Comparison of ENCODE assay signal across 10 cellular contexts in the genomic region with DNA sequence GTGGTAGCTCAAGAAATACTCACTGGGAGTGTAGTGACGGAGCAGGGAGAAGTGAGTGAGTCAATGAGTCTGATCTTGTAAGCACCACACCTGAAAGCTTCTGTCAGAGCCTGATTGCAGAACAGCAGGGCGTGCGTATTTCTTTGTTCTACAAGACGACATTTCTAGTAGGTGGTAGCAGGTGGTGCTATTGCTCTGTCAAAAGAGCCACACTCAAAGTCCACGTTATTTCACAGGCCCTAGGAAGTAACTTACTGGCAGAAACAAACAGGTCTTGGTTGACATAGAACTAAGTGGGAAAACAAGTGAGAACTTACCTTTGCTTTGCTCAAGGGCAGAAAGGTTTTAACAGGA. TPM values are rescaled to one million over a fixed set of nuclear protein-coding genes. Genes with fewer than 3 reads are reported as not detected.
DNase-seq lines count a peak whose midpoint lies in the region; ATAC-seq, FAIRE-seq and TF ChIP-seq lines count a peak whose summit lies in the region.
"Had no signal": no experiment of that assay in that cellular context is flagged by ENCODE, and none has a peak within 500 bp of the region (broad histone marks: within the 10 kb centered on the region; RNA-seq: fewer than 3 reads in every experiment).

No MANE protein-coding gene starts in this region.

- no peaks in the 10 kb centered on the region for H3K27me3 ChIP-seq in pancreas

- ATAC-seq in pancreas, result peak in 3 of 4 donors; percentile 60 to 66 (median 66)
- no peak for ATAC-seq in GM18517 (IDR thresholded peaks at IDR 0.05; ENCODE audit: unreplicated experiment)

- H3K4me1 ChIP-seq in pancreas, result peaks cover 0 to 5% (median 0%) of the 10 kb centered on the region in 3 donors

- DNase-seq in NCI-H1436 (lab: John Stamatoyannopoulos, UW), result peak; percentile 31
- DNase-seq in NCI-H1436 treated with DMSO at 0.1 percent for 48 hours (lab: John Stamatoyannopoulos, UW), result no peak
- peak; percentile 1 for DNase-seq in NCI-H748 treated with DMSO at 0.1 percent for 48 hours (lab: John Stamatoyannopoulos, UW)
- DNase-seq in endothelial cell (ENCODE audit: low spot score), result peak; percentile 8
- DNase-seq in pancreas, result peak in 2 of 6 donors; percentile 3 to 27
- DNase-seq in activated T-helper 2 cell treated with anti-CD3 and anti-CD28 coated beads, Interferon-gamma antibody, Interleukin-2, Interleukin-4, amounts not matched to agents 10 μg/mL and 5 μg/mL and 100 μg/mL, durations not matched to agents 14 hours and 24 hours and 36 hours (ENCODE audit: low spot score), result no peak
- no peak for DNase-seq in mesenteric fat pad (ENCODE audit: low spot score)
- DNase-seq: stimulated activated CD4-positive, alpha-beta T cell treated with anti-CD3 and anti-CD28 coated beads, Interleukin-12 subunit alpha, Interleukin-12 subunit beta, amount 100 ng/mL, for 4 hours had no signal

- no peaks in the 10 kb centered on the region for H3K36me3 ChIP-seq in pancreas

- WGBS in pancreas, 2 donors, result 50 to 55% methylated on average over 5 of the region's 5 CpGs

- no peaks in the 10 kb centered on the region for H3K9me3 Mint-ChIP-seq in endothelial cell (ENCODE audit: unreplicated experiment)
- no peaks in the 10 kb centered on the region for H3K9me3 Mint-ChIP-seq in activated T-helper 2 cell treated with anti-CD3 and anti-CD28 coated beads, Interferon-gamma antibody, Interleukin-2, Interleukin-4, amounts not matched to agents 10 μg/mL and 5 μg/mL and 100 μg/mL, durations not matched to agents 14 hours and 24 hours and 36 hours

- no peak for FAIRE-seq in pancreas (lab: Jason Lieb, UNC)

- TF ChIP-seq CTCF in endothelial cell (IDR thresholded peaks at IDR 0.05; ENCODE audit: unreplicated experiment), result peak; percentile 12
- TF ChIP-seq CTCF in pancreas (IDR thresholded peaks at IDR 0.05), result no peak

- H3K9me3 ChIP-seq in pancreas, result no peaks in the 10 kb centered on the region

- no peak overlapping the region for H3K27ac Mint-ChIP-seq in endothelial cell (ENCODE audit: unreplicated experiment)
- H3K27ac Mint-ChIP-seq in activated T-helper 2 cell treated with anti-CD3 and anti-CD28 coated beads, Interferon-gamma antibody, Interleukin-2, Interleukin-4, amounts not matched to agents 10 μg/mL and 5 μg/mL and 100 μg/mL, durations not matched to agents 14 hours and 24 hours and 36 hours, result no peak overlapping the region
- H3K27ac Mint-ChIP-seq: activated naive CD8-positive, alpha-beta T cell had no signal

- intact Hi-C loops in pancreas (cut with DNase I), result no loop called here
- intact Hi-C loops in activated T-helper 2 cell treated with anti-CD3 and anti-CD28 coated beads, Interferon-gamma antibody, Interleukin-2, Interleukin-4, amounts not matched to agents 10 μg/mL and 5 μg/mL and 100 μg/mL, durations not matched to agents 14 hours and 24 hours and 36 hours (cut with micrococcal nuclease), result no loop called here

- no peaks in the 10 kb centered on the region for H3K36me3 Mint-ChIP-seq in endothelial cell (ENCODE audit: low read depth, unreplicated experiment)
- H3K36me3 Mint-ChIP-seq in activated T-helper 2 cell treated with anti-CD3 and anti-CD28 coated beads, Interferon-gamma antibody, Interleukin-2, Interleukin-4, amounts not matched to agents 10 μg/mL and 5 μg/mL and 100 μg/mL, durations not matched to agents 14 hours and 24 hours and 36 hours (ENCODE audit: low read depth), result no peaks in the 10 kb centered on the region
- H3K36me3 Mint-ChIP-seq: activated naive CD8-positive, alpha-beta T cell had no signal

- no peak overlapping the region for H3K4me3 Mint-ChIP-seq in endothelial cell (ENCODE audit: unreplicated experiment)
- no peak overlapping the region for H3K4me3 Mint-ChIP-seq in activated T-helper 2 cell treated with anti-CD3 and anti-CD28 coated beads, Interferon-gamma antibody, Interleukin-2, Interleukin-4, amounts not matched to agents 10 μg/mL and 5 μg/mL and 100 μg/mL, durations not matched to agents 14 hours and 24 hours and 36 hours (ENCODE audit: low read depth)
- H3K4me3 Mint-ChIP-seq: activated naive CD8-positive, alpha-beta T cell had no signal

- H3K4me3 ChIP-seq in pancreas, result no peak overlapping the region

- no peak overlapping the region for H3K27ac ChIP-seq in pancreas

- H3K27me3 Mint-ChIP-seq in endothelial cell (ENCODE audit: unreplicated experiment), result peaks cover 2% of the 10 kb centered on the region
- peaks cover 12% of the 10 kb centered on the region for H3K27me3 Mint-ChIP-seq in activated T-helper 2 cell treated with anti-CD3 and anti-CD28 coated beads, Interferon-gamma antibody, Interleukin-2, Interleukin-4, amounts not matched to agents 10 μg/mL and 5 μg/mL and 100 μg/mL, durations not matched to agents 14 hours and 24 hours and 36 hours (ENCODE audit: low read depth)
- H3K27me3 Mint-ChIP-seq: activated naive CD8-positive, alpha-beta T cell had no signal

- H3K4me1 Mint-ChIP-seq in endothelial cell (ENCODE audit: unreplicated experiment), result peaks cover 32% of the 10 kb centered on the region
- H3K4me1 Mint-ChIP-seq in activated T-helper 2 cell treated with anti-CD3 and anti-CD28 coated beads, Interferon-gamma antibody, Interleukin-2, Interleukin-4, amounts not matched to agents 10 μg/mL and 5 μg/mL and 100 μg/mL, durations not matched to agents 14 hours and 24 hours and 36 hours (ENCODE audit: low read depth), result no peaks in the 10 kb centered on the region

RNA-seq across cellular contexts. Expression of gene SPRY1, which starts 46.4 kb away (rescaled TPM):
- total RNA-seq in endothelial cell (ENCODE audit: unreplicated experiment), result 58.3 TPM
- total RNA-seq in pancreas, result 10 to 100 TPM; 11.2 to 29.7 (median 21.5) TPM
- polyA plus RNA-seq in pancreas, result 10 to 100 TPM; 10.1 to 13.9 TPM
- total RNA-seq in activated T-helper 2 cell treated with anti-CD3 and anti-CD28 coated beads, Interferon-gamma antibody, Interleukin-2, Interleukin-4, amounts not matched to agents 10 μg/mL and 5 μg/mL and 100 μg/mL, durations not matched to agents 14 hours and 24 hours and 36 hours, result 59.1 and 61.8 TPM in 2 replicates
- 343 TPM for total RNA-seq in mesenteric fat pad

Comparison
In these comparisons a context has a peak if more than half of its experiments do, and no peak if none do; other contexts are left out.
1. DNase-seq: peak in NCI-H1436 (single experiment), NCI-H748 treated with DMSO at 0.1 percent for 48 hours (single experiment) and endothelial cell (single experiment); none in NCI-H1436 treated with DMSO at 0.1 percent for 48 hours (single experiment), activated T-helper 2 cell treated with anti-CD3 and anti-CD28 coated beads, Interferon-gamma antibody, Interleukin-2, Interleukin-4, amounts not matched to agents 10 μg/mL and 5 μg/mL and 100 μg/mL, durations not matched to agents 14 hours and 24 hours and 36 hours (single experiment) and mesenteric fat pad (single experiment).